ENCODE assay signal across 16 cellular contexts in genomic region chr1:236800623-236801022, GRCh38. TPM values are rescaled to one million over a fixed set of nuclear protein-coding genes. Genes with fewer than 3 reads are reported as not detected.
DNase-seq lines count a peak whose midpoint lies in the region; ATAC-seq and TF ChIP-seq lines count a peak whose summit lies in the region.
"Had no signal": no experiment of that assay in that cellular context is flagged by ENCODE, and none has a peak within 500 bp of the region (broad histone marks: within the 10 kb centered on the region; RNA-seq: fewer than 3 reads in every experiment).

No MANE protein-coding gene starts in this region.

- peaks cover 12% of the 10 kb centered on the region for H3K4me1 ChIP-seq in mammary epithelial cell (ENCODE audit: insufficient read depth, low read length)

- peak overlapping the region; percentile 60 for H2AFZ ChIP-seq in mammary epithelial cell (ENCODE audit: low read depth, low read length)

- H3K4me2 ChIP-seq in mammary epithelial cell (ENCODE audit: insufficient read depth, low read depth, low read length): peak overlapping the region; percentile 58
- H3K4me2 ChIP-seq: KMS-11 had no signal

- H3K27ac ChIP-seq in mammary epithelial cell (ENCODE audit: insufficient read depth, low read depth, low read length): peak overlapping the region; percentile 58
- H3K27ac ChIP-seq: KMS-11 had no signal

- H3K9me3 ChIP-seq in mammary epithelial cell (replicated peaks; ENCODE audit: insufficient read depth, low read length): no peaks in the 10 kb centered on the region

- no peak for TF ChIP-seq CTCF in mammary epithelial cell (conservative IDR thresholded peaks at IDR 0.05 in 1 of 2, IDR thresholded peaks at IDR 0.05 in 1 of 2; ENCODE audit: extremely low read depth in 1 of 2, insufficient read depth in 1 of 2, low read depth in 1 of 2, low read length in 2 of 2)

- no peaks in the 10 kb centered on the region for H3K36me3 ChIP-seq in mammary epithelial cell (ENCODE audit: insufficient read depth, low read length)

- peaks cover 92% of the 10 kb centered on the region for H3K79me2 ChIP-seq in mammary epithelial cell (ENCODE audit: insufficient read depth, low read length)

- no TSS peak for BruUV-seq in mammary epithelial cell (replicated peaks; lab: Mats Ljungman, UMichigan)

- peak overlapping the region; percentile 89 for H3K27ac Mint-ChIP-seq in activated T-cell treated with anti-CD3 and anti-CD28 coated beads, Interleukin-2, amount 50 U/mL, for 72 hours
- peak overlapping the region; percentile 60 for H3K27ac Mint-ChIP-seq in activated T-helper 1 cell treated with anti-CD3 and anti-CD28 coated beads, Interleukin-12 subunit alpha, Interleukin-12 subunit beta, Interleukin-2, Interleukin-4 antibody, amounts not matched to agents 30 ng/mL and 10 ng/mL and 1 ng/mL, durations not matched to agents 14 hours and 24 hours and 36 hours
- peak overlapping the region in 1 of 2 donors; percentile 93 for H3K27ac Mint-ChIP-seq in stimulated activated naive CD8-positive, alpha-beta T cell treated with anti-CD3 and anti-CD28 coated beads, Interleukin-15, amount 100 ng/mL, for 72 hours
- H3K27ac Mint-ChIP-seq: B cell; CD4-positive, alpha-beta T cell had no signal

- ATAC-seq in activated T-cell treated with anti-CD3 and anti-CD28 coated beads, Interleukin-2, amount 50 U/mL, for 72 hours (replicated peaks in 1 of 2): peak; percentile 16 to 41
- peak; percentile 21 for ATAC-seq in stimulated activated naive CD8-positive, alpha-beta T cell treated with anti-CD3 and anti-CD28 coated beads, Interleukin-15, amount 100 ng/mL, for 72 hours
- ATAC-seq: HepG2 had no signal

- CTCF ChIA-PET in mammary epithelial cell (lab: Charles Lee; ENCODE audit: low non-redundant PET): no interaction called here

- peaks cover 14% of the 10 kb centered on the region in 2 donors for H3K36me3 Mint-ChIP-seq in activated T-cell treated with anti-CD3 and anti-CD28 coated beads, Interleukin-2, amount 50 U/mL, for 72 hours (ENCODE audit: insufficient read depth in 2 of 2)
- peaks cover 32% of the 10 kb centered on the region for H3K36me3 Mint-ChIP-seq in activated T-helper 1 cell treated with anti-CD3 and anti-CD28 coated beads, Interleukin-12 subunit alpha, Interleukin-12 subunit beta, Interleukin-2, Interleukin-4 antibody, amounts not matched to agents 30 ng/mL and 10 ng/mL and 1 ng/mL, durations not matched to agents 14 hours and 24 hours and 36 hours (ENCODE audit: low read depth)

- peaks cover 58% of the 10 kb centered on the region for H3K4me1 Mint-ChIP-seq in activated T-cell treated with anti-CD3 and anti-CD28 coated beads, Interleukin-2, amount 50 U/mL, for 72 hours (ENCODE audit: low read depth)
- peaks cover 51% of the 10 kb centered on the region for H3K4me1 Mint-ChIP-seq in activated T-helper 1 cell treated with anti-CD3 and anti-CD28 coated beads, Interleukin-12 subunit alpha, Interleukin-12 subunit beta, Interleukin-2, Interleukin-4 antibody, amounts not matched to agents 30 ng/mL and 10 ng/mL and 1 ng/mL, durations not matched to agents 14 hours and 24 hours and 36 hours (ENCODE audit: low read depth)
- peaks cover 62% of the 10 kb centered on the region for H3K4me1 Mint-ChIP-seq in stimulated activated naive CD8-positive, alpha-beta T cell treated with anti-CD3 and anti-CD28 coated beads, Interleukin-15, amount 100 ng/mL, for 72 hours

- peak overlapping the region; percentile 39 to 76 for H3K4me3 Mint-ChIP-seq in activated T-cell treated with anti-CD3 and anti-CD28 coated beads, Interleukin-2, amount 50 U/mL, for 72 hours
- H3K4me3 Mint-ChIP-seq in activated T-helper 1 cell treated with anti-CD3 and anti-CD28 coated beads, Interleukin-12 subunit alpha, Interleukin-12 subunit beta, Interleukin-2, Interleukin-4 antibody, amounts not matched to agents 30 ng/mL and 10 ng/mL and 1 ng/mL, durations not matched to agents 14 hours and 24 hours and 36 hours: no peak overlapping the region
- H3K4me3 Mint-ChIP-seq in stimulated activated naive CD8-positive, alpha-beta T cell treated with anti-CD3 and anti-CD28 coated beads, Interleukin-15, amount 100 ng/mL, for 72 hours: peak overlapping the region; percentile 9 to 53
- H3K4me3 Mint-ChIP-seq: B cell; CD4-positive, alpha-beta T cell had no signal

- intact Hi-C loops in activated T-helper 1 cell treated with anti-CD3 and anti-CD28 coated beads, Interleukin-12 subunit alpha, Interleukin-12 subunit beta, Interleukin-2, Interleukin-4 antibody, amounts not matched to agents 30 ng/mL and 10 ng/mL and 1 ng/mL, durations not matched to agents 14 hours and 24 hours and 36 hours (cut with micrococcal nuclease): no loop called here
- intact Hi-C loops in mammary epithelial cell (cut with micrococcal nuclease): no loop called here

- H3K27me3 ChIP-seq in mammary epithelial cell (ENCODE audit: insufficient read depth, low read length): no peaks in the 10 kb centered on the region

- no peaks in the 10 kb centered on the region for H4K20me1 ChIP-seq in mammary epithelial cell (ENCODE audit: insufficient read depth, low read length)

- DNase-seq in activated T-cell treated with anti-CD3 and anti-CD28 coated beads, Interleukin-2, amount 50 U/mL, for 72 hours: no peak
- DNase-seq in activated T-cell treated with anti-CD3 and anti-CD28 coated beads, Interleukin-2, amount 50 U/mL, for 1 hour: no peak
- no peak for DNase-seq in activated T-helper 1 cell treated with anti-CD3 and anti-CD28 coated beads, Interleukin-12 subunit alpha, Interleukin-12 subunit beta, Interleukin-2, Interleukin-4 antibody, amounts not matched to agents 30 ng/mL and 10 ng/mL and 1 ng/mL, durations not matched to agents 14 hours and 24 hours and 36 hours (ENCODE audit: low spot score)
- DNase-seq in mammary epithelial cell (no peak), NCI-H1105 (lab: John Stamatoyannopoulos, UW) (no peak), DMS 273 treated with DMSO at 0.1 percent for 48 hours (lab: John Stamatoyannopoulos, UW) (no peak)
- DNase-seq in stimulated activated naive CD8-positive, alpha-beta T cell treated with anti-CD3 and anti-CD28 coated beads, Interleukin-15, amount 100 ng/mL, for 72 hours: no peak
- DNase-seq: CD4-positive, alpha-beta T cell; DND-41; GDM1; MM.1S; NCI-H187 treated with DMSO at 0.1 percent for 48 hours; NCI-H446 had no signal

- H3K9ac ChIP-seq in mammary epithelial cell (ENCODE audit: insufficient read depth, low read length): no peak overlapping the region
- H3K9ac ChIP-seq: KMS-11 had no signal

- no peak overlapping the region for H3K4me3 ChIP-seq in mammary epithelial cell (replicated peaks in 1 of 3; ENCODE audit: insufficient read depth in 1 of 3, low read depth in 2 of 3, low read length in 3 of 3)

- dilution Hi-C loops in mammary epithelial cell (cut with HindIII; ENCODE audit: low sequenced_read_pairs): no loop called here

- in situ Hi-C loops in mammary epithelial cell (cut with MboI; ENCODE audit: low sequenced_read_pairs in 2 of 2): no loop called here

- no peaks in the 10 kb centered on the region for H3K9me3 Mint-ChIP-seq in activated T-cell treated with anti-CD3 and anti-CD28 coated beads, Interleukin-2, amount 50 U/mL, for 72 hours
- H3K9me3 Mint-ChIP-seq in activated T-helper 1 cell treated with anti-CD3 and anti-CD28 coated beads, Interleukin-12 subunit alpha, Interleukin-12 subunit beta, Interleukin-2, Interleukin-4 antibody, amounts not matched to agents 30 ng/mL and 10 ng/mL and 1 ng/mL, durations not matched to agents 14 hours and 24 hours and 36 hours: no peaks in the 10 kb centered on the region
- H3K9me3 Mint-ChIP-seq in stimulated activated naive CD8-positive, alpha-beta T cell treated with anti-CD3 and anti-CD28 coated beads, Interleukin-15, amount 100 ng/mL, for 72 hours: no peaks in the 10 kb centered on the region
- H3K9me3 Mint-ChIP-seq: CD4-positive, alpha-beta T cell had no signal

- H3K27me3 Mint-ChIP-seq in activated T-cell treated with anti-CD3 and anti-CD28 coated beads, Interleukin-2, amount 50 U/mL, for 72 hours (ENCODE audit: low read depth): no peaks in the 10 kb centered on the region
- no peaks in the 10 kb centered on the region for H3K27me3 Mint-ChIP-seq in activated T-helper 1 cell treated with anti-CD3 and anti-CD28 coated beads, Interleukin-12 subunit alpha, Interleukin-12 subunit beta, Interleukin-2, Interleukin-4 antibody, amounts not matched to agents 30 ng/mL and 10 ng/mL and 1 ng/mL, durations not matched to agents 14 hours and 24 hours and 36 hours (ENCODE audit: insufficient read depth)
- no peaks in the 10 kb centered on the region for H3K27me3 Mint-ChIP-seq in stimulated activated naive CD8-positive, alpha-beta T cell treated with anti-CD3 and anti-CD28 coated beads, Interleukin-15, amount 100 ng/mL, for 72 hours
- H3K27me3 Mint-ChIP-seq: B cell; CD4-positive, alpha-beta T cell had no signal

RNA-seq across cellular contexts. Expression of gene MTR, which starts 5.5 kb away (rescaled TPM):
- total RNA-seq in activated T-cell treated with anti-CD3 and anti-CD28 coated beads, Interleukin-2, amount 50 U/mL, for 72 hours: 10 to 100 TPM; 61.1 to 69.8 TPM
- 48.9 and 49.2 TPM in 2 replicates for total RNA-seq in activated T-helper 1 cell treated with anti-CD3 and anti-CD28 coated beads, Interleukin-12 subunit alpha, Interleukin-12 subunit beta, Interleukin-2, Interleukin-4 antibody, amounts not matched to agents 30 ng/mL and 10 ng/mL and 1 ng/mL, durations not matched to agents 14 hours and 24 hours and 36 hours
- 10 to 100 TPM; 36.7 to 39.8 TPM for total RNA-seq in mammary epithelial cell
- 8.1 TPM for polyA plus RNA-seq in mammary epithelial cell
- polyA minus RNA-seq in mammary epithelial cell: 29.2 TPM
